15 cellular contexts compared by ENCODE assay signal in the genomic region with DNA sequence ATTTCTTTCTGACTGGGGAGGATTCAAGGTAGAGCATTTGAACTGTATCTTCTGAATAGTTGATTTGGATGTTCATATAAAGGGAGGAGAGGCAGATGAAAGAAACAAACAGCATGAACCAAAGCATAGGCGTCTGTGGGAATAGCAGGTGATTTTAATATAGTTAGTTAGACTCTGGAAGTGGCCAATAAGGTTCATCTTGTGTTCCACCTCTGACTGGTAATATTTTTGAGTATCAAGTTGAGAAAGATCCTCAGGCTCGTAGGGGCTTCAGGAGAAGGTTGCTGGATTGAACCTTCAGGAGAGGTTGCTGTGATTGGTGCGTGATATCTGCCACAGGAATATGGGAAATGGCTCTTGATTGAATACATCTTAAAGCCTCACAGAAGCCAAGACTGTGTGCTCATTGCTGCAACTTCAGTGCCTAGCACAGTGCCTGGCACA. TPM values are rescaled to one million over a fixed set of nuclear protein-coding genes. Genes with fewer than 3 reads are reported as not detected.
DNase-seq lines count a peak whose midpoint lies in the region; ATAC-seq, FAIRE-seq and TF ChIP-seq lines count a peak whose summit lies in the region.
"Had no signal": no experiment of that assay in that cellular context is flagged by ENCODE, and none has a peak within 500 bp of the region (broad histone marks: within the 10 kb centered on the region; RNA-seq: fewer than 3 reads in every experiment).

No MANE protein-coding gene starts in this region.

- H3K4me3 Mint-ChIP-seq in activated naive CD4-positive, alpha-beta T cell treated with anti-CD3 and anti-CD28 coated beads, Interleukin-2, amount 50 U/mL, for 24 hours = no peak overlapping the region
- no peak overlapping the region for H3K4me3 Mint-ChIP-seq in activated naive CD4-positive, alpha-beta T cell treated with anti-CD3 and anti-CD28 coated beads, Interleukin-2, amount 10 ng/mL, durations not matched to agents 7 days and 5 days

- H3K27ac ChIP-seq in small intestine (ENCODE audit: low read depth in 1 of 2, low read length in 1 of 2) = peak overlapping the region; percentile 4 to 20
- H3K27ac ChIP-seq: colonic mucosa, prostate gland, RWPE1, uterus had no signal

- H3K27ac Mint-ChIP-seq in activated naive CD4-positive, alpha-beta T cell treated with anti-CD3 and anti-CD28 coated beads, Interleukin-2, amount 50 U/mL, for 24 hours = peak overlapping the region; percentile 19
- H3K27ac Mint-ChIP-seq in activated naive CD4-positive, alpha-beta T cell treated with anti-CD3 and anti-CD28 coated beads, Interleukin-2, amount 10 ng/mL, durations not matched to agents 7 days and 5 days = no peak overlapping the region

- 47 to 72% (median 53%) methylated on average over 3 of the region's 3 CpGs for WGBS in small intestine, 3 donors

- no peaks in the 10 kb centered on the region for H3K9me3 ChIP-seq in small intestine (ENCODE audit: control insufficient read depth, low read depth)
- H3K9me3 ChIP-seq: colonic mucosa, prostate gland, uterus had no signal

- no peak for ATAC-seq in GM19035 (IDR thresholded peaks at IDR 0.05; ENCODE audit: unreplicated experiment)
- ATAC-seq in left lobe of liver = no peak

- H3K9me3 Mint-ChIP-seq in activated naive CD4-positive, alpha-beta T cell treated with anti-CD3 and anti-CD28 coated beads, Interleukin-2, amount 50 U/mL, for 24 hours = no peaks in the 10 kb centered on the region
- H3K9me3 Mint-ChIP-seq in activated naive CD4-positive, alpha-beta T cell treated with anti-CD3 and anti-CD28 coated beads, Interleukin-2, amount 10 ng/mL, durations not matched to agents 7 days and 5 days = no peaks in the 10 kb centered on the region

- DNase-seq in activated naive CD4-positive, alpha-beta T cell treated with anti-CD3 and anti-CD28 coated beads, Interleukin-2, amount 10 ng/mL, durations not matched to agents 7 days and 5 days = no peak
- peak; percentile 50 for DNase-seq in RKO (ENCODE audit: low spot score)
- peak; percentile 46 for DNase-seq in epithelial cell of esophagus (ENCODE audit: low read depth)
- no peak for DNase-seq in small intestine
- no peak for DNase-seq in NCI-H1105 treated with DMSO at 0.1 percent for 48 hours (lab: John Stamatoyannopoulos, UW)
- DNase-seq in left lobe of liver (ENCODE audit: low spot score) = no peak
- DNase-seq: colonic mucosa, DMS79, NCI-H1417, NCI-H510A treated with DMSO at 0.1 percent for 48 hours, uterus had no signal

- peaks cover 9 to 25% of the 10 kb centered on the region in 2 donors for H3K36me3 ChIP-seq in small intestine (ENCODE audit: control insufficient read depth in 2 of 2, insufficient read depth in 2 of 2, low read length in 2 of 2)
- H3K36me3 ChIP-seq: uterus had no signal

- peaks cover 30% of the 10 kb centered on the region for H3K36me3 Mint-ChIP-seq in activated naive CD4-positive, alpha-beta T cell treated with anti-CD3 and anti-CD28 coated beads, Interleukin-2, amount 50 U/mL, for 24 hours
- H3K36me3 Mint-ChIP-seq in activated naive CD4-positive, alpha-beta T cell treated with anti-CD3 and anti-CD28 coated beads, Interleukin-2, amount 10 ng/mL, durations not matched to agents 7 days and 5 days = peaks cover 52% of the 10 kb centered on the region

- H3K27me3 ChIP-seq in small intestine (ENCODE audit: control insufficient read depth in 2 of 2, insufficient read depth in 2 of 2, low read length in 2 of 2) = no peaks in the 10 kb centered on the region
- H3K27me3 ChIP-seq: colonic mucosa, uterus had no signal

- H3K4me1 Mint-ChIP-seq in activated naive CD4-positive, alpha-beta T cell treated with anti-CD3 and anti-CD28 coated beads, Interleukin-2, amount 50 U/mL, for 24 hours = peaks cover 66% of the 10 kb centered on the region
- peaks cover 38% of the 10 kb centered on the region for H3K4me1 Mint-ChIP-seq in activated naive CD4-positive, alpha-beta T cell treated with anti-CD3 and anti-CD28 coated beads, Interleukin-2, amount 10 ng/mL, durations not matched to agents 7 days and 5 days

- no peaks in the 10 kb centered on the region for H3K27me3 Mint-ChIP-seq in activated naive CD4-positive, alpha-beta T cell treated with anti-CD3 and anti-CD28 coated beads, Interleukin-2, amount 50 U/mL, for 24 hours
- H3K27me3 Mint-ChIP-seq in activated naive CD4-positive, alpha-beta T cell treated with anti-CD3 and anti-CD28 coated beads, Interleukin-2, amount 10 ng/mL, durations not matched to agents 7 days and 5 days = no peaks in the 10 kb centered on the region

- no peak for TF ChIP-seq CTCF in epithelial cell of esophagus (IDR thresholded peaks at IDR 0.05; ENCODE audit: insufficient read depth, low read depth, low read length, missing control alignments)

- H3K4me3 ChIP-seq in epithelial cell of esophagus (ENCODE audit: low read length) (no peak overlapping the region), small intestine (ENCODE audit: low read depth in 1 of 2, low read length in 2 of 2) (no peak overlapping the region)
- H3K4me3 ChIP-seq: colonic mucosa, prostate gland, uterus had no signal

- no peak for FAIRE-seq in small intestine (lab: Jason Lieb, UNC)

- peaks cover 0 to 2% of the 10 kb centered on the region in 2 donors for H3K4me1 ChIP-seq in small intestine (ENCODE audit: control insufficient read depth in 2 of 2, insufficient read depth in 1 of 2, low read depth in 1 of 2, low read length in 1 of 2)
- H3K4me1 ChIP-seq: colonic mucosa, prostate gland, uterus had no signal

- CTCF ChIA-PET in activated naive CD4-positive, alpha-beta T cell treated with anti-CD3 and anti-CD28 coated beads, Interleukin-2, amount 10 ng/mL, durations not matched to agents 7 days and 5 days (lab: Charles Lee) = no interaction called here

RNA-seq across cellular contexts. Expression of a gene that starts 12.7 kb away (rescaled TPM):
- 10 to 100 TPM; 10.3 to 27.1 (median 23.7) TPM for polyA plus RNA-seq in small intestine
- 29.7 TPM for total RNA-seq in left lobe of liver

Comparison
In these comparisons a context has a peak if more than half of its experiments do, and no peak if none do; other contexts are left out.
1. DNase-seq: peak in RKO (single experiment) and epithelial cell of esophagus (single experiment); none in activated naive CD4-positive, alpha-beta T cell treated with anti-CD3 and anti-CD28 coated beads, Interleukin-2, amount 10 ng/mL, durations not matched to agents 7 days and 5 days (single experiment), small intestine (single experiment), NCI-H1105 treated with DMSO at 0.1 percent for 48 hours (single experiment) and left lobe of liver (single experiment).